In genomic region chr21:36966846-36967657, GRCh38 we compare ENCODE assay signal across 8 cellular contexts. TPM values are rescaled to one million over a fixed set of nuclear protein-coding genes. Genes with fewer than 3 reads are reported as not detected.
DNase-seq lines count a peak whose midpoint lies in the region; ATAC-seq and TF ChIP-seq lines count a peak whose summit lies in the region.

No MANE protein-coding gene starts in this region.

- H3K9me3 ChIP-seq in SJSA1 (replicated peaks): 0 out of 2 replicates have a peak, but pooled peaks cover 3% of the 10 kb centered on the region

- peaks cover 2% of the 10 kb centered on the region for H3K36me3 Mint-ChIP-seq in activated CD4-positive, alpha-beta T cell treated with anti-CD3 and anti-CD28 coated beads, Interleukin-2, amount 10 ng/mL, durations not matched to agents 24 days and 14 days (ENCODE audit: low read depth)
- H3K36me3 Mint-ChIP-seq in osteocyte (ENCODE audit: unreplicated experiment): peaks cover 5% of the 10 kb centered on the region

- H3K4me3 Mint-ChIP-seq in activated CD4-positive, alpha-beta T cell treated with anti-CD3 and anti-CD28 coated beads, Interleukin-2, amount 10 ng/mL, durations not matched to agents 24 days and 14 days: peak overlapping the region; percentile 78
- peak overlapping the region; percentile 74 for H3K4me3 Mint-ChIP-seq in osteocyte (ENCODE audit: unreplicated experiment)

- intact Hi-C loops in activated CD4-positive, alpha-beta T cell treated with anti-CD3 and anti-CD28 coated beads, Interleukin-2, amount 10 ng/mL, durations not matched to agents 24 days and 14 days (cut with micrococcal nuclease): loop anchor here (1.0 to 5.0 kb wide), 4 partner anchors 22 to 646 kb away; partner anchors contain the start of genes MORC3, PIGP and TTC3

- H3K27ac ChIP-seq in SJSA1: peak overlapping the region; percentile 46; the same call in 1 of the 2 replicates

- peaks cover 14% of the 10 kb centered on the region for H3K4me1 Mint-ChIP-seq in activated CD4-positive, alpha-beta T cell treated with anti-CD3 and anti-CD28 coated beads, Interleukin-2, amount 10 ng/mL, durations not matched to agents 24 days and 14 days
- peaks cover 12% of the 10 kb centered on the region for H3K4me1 Mint-ChIP-seq in osteocyte (ENCODE audit: unreplicated experiment)

- no peak for TF ChIP-seq POLR2A in erythroblast (IDR thresholded peaks at IDR 0.05; ENCODE audit: low read length)

- TF ChIP-seq CTCF in osteocyte (IDR thresholded peaks at IDR 0.05): no peak

- H3K27me3 ChIP-seq in SJSA1 (replicated peaks): no peaks in the 10 kb centered on the region

- no peak for DNase-seq in activated CD4-positive, alpha-beta T cell treated with anti-CD3 and anti-CD28 coated beads, Interleukin-2, amount 10 ng/mL, durations not matched to agents 24 days and 14 days
- no peak for DNase-seq in activated CD4-positive, alpha-beta T cell treated with anti-CD3 and anti-CD28 coated beads for 1 hour
- DNase-seq in SJSA1 (ENCODE audit: low read depth in 1 of 2, low spot score in 2 of 2): peak in 1 of 2 experiments; percentile 28
- peak; percentile 31 to 43 for DNase-seq in erythroblast (lab: John Stamatoyannopoulos, UW)
- DNase-seq in osteocyte (ENCODE audit: extremely low spot score, unreplicated experiment): no peak
- no peak for DNase-seq in NCI-H1694 treated with DMSO at 0.1 percent for 48 hours (lab: John Stamatoyannopoulos, UW)
- DNase-seq in 8988T: no peak

- no peaks in the 10 kb centered on the region for H3K27me3 Mint-ChIP-seq in activated CD4-positive, alpha-beta T cell treated with anti-CD3 and anti-CD28 coated beads, Interleukin-2, amount 10 ng/mL, durations not matched to agents 24 days and 14 days
- no peaks in the 10 kb centered on the region for H3K27me3 Mint-ChIP-seq in osteocyte (ENCODE audit: unreplicated experiment)

- peak overlapping the region; percentile 77 for H3K27ac Mint-ChIP-seq in activated CD4-positive, alpha-beta T cell treated with anti-CD3 and anti-CD28 coated beads, Interleukin-2, amount 10 ng/mL, durations not matched to agents 24 days and 14 days
- H3K27ac Mint-ChIP-seq in osteocyte (ENCODE audit: unreplicated experiment): peak overlapping the region; percentile 87

- peak; percentile 29 for ATAC-seq in HG02970 (IDR thresholded peaks at IDR 0.05; ENCODE audit: low FRiP score, unreplicated experiment)

- H3K9me3 Mint-ChIP-seq in activated CD4-positive, alpha-beta T cell treated with anti-CD3 and anti-CD28 coated beads, Interleukin-2, amount 10 ng/mL, durations not matched to agents 24 days and 14 days: no peaks in the 10 kb centered on the region
- H3K9me3 Mint-ChIP-seq in osteocyte (ENCODE audit: unreplicated experiment): no peaks in the 10 kb centered on the region

- H3K4me3 ChIP-seq in SJSA1: peak overlapping the region; percentile 93

- peaks cover 16% of the 10 kb centered on the region for H3K36me3 ChIP-seq in SJSA1

- H3K4me1 ChIP-seq in SJSA1 (replicated peaks): peaks cover 21% of the 10 kb centered on the region

RNA-seq across cellular contexts. Expression of gene HLCS, which starts 0.6 kb away (rescaled TPM):
- 15.3 and 16.5 TPM in 2 replicates for total RNA-seq in activated CD4-positive, alpha-beta T cell treated with anti-CD3 and anti-CD28 coated beads, Interleukin-2, amount 10 ng/mL, durations not matched to agents 24 days and 14 days
- total RNA-seq in SJSA1 (2014; rRNA removed; shearing (Covaris generic)): 12.7 and 20.9 TPM in 2 replicates
- total RNA-seq in osteocyte: 26.7 and 27.3 TPM in 2 replicates

RNA-seq across cellular contexts. Expression of gene RIPPLY3, which starts 39.5 kb away (rescaled TPM):
- total RNA-seq in activated CD4-positive, alpha-beta T cell treated with anti-CD3 and anti-CD28 coated beads, Interleukin-2, amount 10 ng/mL, durations not matched to agents 24 days and 14 days: 0.26 TPM in 1 of 2 replicates, not detected in the other
- 1.7 TPM in 1 of 2 replicates, not detected in the other for total RNA-seq in SJSA1 (2014; rRNA removed; shearing (Covaris generic))
- 0.21 and 0.27 TPM in 2 replicates for total RNA-seq in osteocyte

Comparison
In these comparisons a context has a peak if more than half of its experiments do, and no peak if none do; other contexts are left out.
1. DNase-seq: peak in erythroblast (2 of 2); none in activated CD4-positive, alpha-beta T cell treated with anti-CD3 and anti-CD28 coated beads, Interleukin-2, amount 10 ng/mL, durations not matched to agents 24 days and 14 days (single experiment), activated CD4-positive, alpha-beta T cell treated with anti-CD3 and anti-CD28 coated beads for 1 hour (single experiment), osteocyte (single experiment), NCI-H1694 treated with DMSO at 0.1 percent for 48 hours (single experiment) and 8988T (single experiment).